Comparison of ENCODE assay signal across 34 cellular contexts in genomic region chr6:126437225-126437624, GRCh38.
"Had no signal": no experiment of that assay in that cellular context is flagged by ENCODE, and none has a peak within 500 bp of the region (broad histone marks: within the 10 kb centered on the region; RNA-seq: fewer than 3 reads in every experiment).

No MANE protein-coding gene starts in this region.

- H3K27me3 ChIP-seq: MG63 had no signal

- H3K4me3 ChIP-seq: MG63 had no signal

- H3K9me3 ChIP-seq: MG63 had no signal

- H3K36me3 ChIP-seq: MG63 had no signal

- DNase-seq: Karpas-422, Kasumi-1, KBM-7, KG1, MG63, MM.1S, MV-4-11, NCI-H1048, NCI-H1092, NCI-H1092 treated with DMSO at 0.1 percent for 48 hours, NCI-H1105, NCI-H1105 treated with DMSO at 0.1 percent for 48 hours, NCI-H1417, NCI-H1417 treated with DMSO at 0.1 percent for 48 hours, NCI-H1436, NCI-H1436 treated with DMSO at 0.1 percent for 48 hours, NCI-H146, NCI-H1694, NCI-H1694 treated with DMSO at 0.1 percent for 48 hours, NCI-H187, NCI-H187 treated with DMSO at 0.1 percent for 48 hours, NCI-H1930, NCI-H2029, NCI-H2029 treated with DMSO at 0.1 percent for 48 hours, NCI-H2081, NCI-H2081 treated with DMSO at 0.1 percent for 48 hours, NCI-H2107, NCI-H2171, NCI-H2171 treated with DMSO at 0.1 percent for 48 hours, NCI-H2227 treated with DMSO at 0.1 percent for 48 hours, NCI-H226, NCI-H446, NCI-H446 treated with DMSO at 0.1 percent for 48 hours had no signal

- H3K27ac ChIP-seq: KMS-11 had no signal
